In genomic region chr6:16964553-16965499, GRCh38 we compare ENCODE assay signal across 8 cellular contexts.
DNase-seq lines count a peak whose midpoint lies in the region; ATAC-seq and TF ChIP-seq lines count a peak whose summit lies in the region.

No MANE protein-coding gene starts in this region.

- peak; percentile 2 for DNase-seq in NCI-H2227 (lab: John Stamatoyannopoulos, UW; ENCODE audit: unreplicated experiment)
- no peak for DNase-seq in NCI-H2227 treated with DMSO at 0.1 percent for 48 hours (lab: John Stamatoyannopoulos, UW)
- peak; percentile 61 for DNase-seq in NCI-H345 (lab: John Stamatoyannopoulos, UW)
- peak; percentile 39 to 51 for DNase-seq in activated CD4-positive, alpha-beta T cell treated with anti-CD3 and anti-CD28 coated beads for 4 hours
- peak; percentile 84 for DNase-seq in choroid plexus epithelial cell (ENCODE audit: low read depth)
- peak; percentile 92 for DNase-seq in left kidney (ENCODE audit: low read depth, low spot score)
- peak; percentile 73 for DNase-seq in stimulated activated CD4-positive, alpha-beta T cell treated with anti-CD3 and anti-CD28 coated beads, Interleukin-4, amount 100 ng/mL, for 24 hours

- TF ChIP-seq CTCF in choroid plexus epithelial cell (conservative IDR thresholded peaks at IDR 0.05; ENCODE audit: low read depth, low read length), result peak; percentile 99

- peak; percentile 93 for ATAC-seq in HG02973 (IDR thresholded peaks at IDR 0.05; ENCODE audit: unreplicated experiment)

- peak overlapping the region; percentile 31 for H3K4me3 ChIP-seq in choroid plexus epithelial cell (ENCODE audit: low read depth, low read length)
